ENCODE assay signal across 24 cellular contexts in genomic region chr16:24113115-24113745, GRCh38.
DNase-seq lines count a peak whose midpoint lies in the region; ATAC-seq and TF ChIP-seq lines count a peak whose summit lies in the region.
"Had no signal": no experiment of that assay in that cellular context is flagged by ENCODE, and none has a peak within 500 bp of the region (broad histone marks: within the 10 kb centered on the region; RNA-seq: fewer than 3 reads in every experiment).

No MANE protein-coding gene starts in this region.

- POLR2A ChIA-PET in naive thymus-derived CD8-positive, alpha-beta T cell (lab: Charles Lee): no interaction called here

- peak overlapping the region; percentile 34 for H3K27ac Mint-ChIP-seq in activated CD4-positive, alpha-beta T cell treated with anti-CD3 and anti-CD28 coated beads, Interleukin-2, amount 10 ng/mL, durations not matched to agents 24 days and 14 days
- H3K27ac Mint-ChIP-seq in H9: peak overlapping the region; percentile 7 to 49 (median 25); a peak in 4 of 7 replicates
- H3K27ac Mint-ChIP-seq in activated T-helper 2 cell treated with anti-CD3 and anti-CD28 coated beads, Interferon-gamma antibody, Interleukin-2, Interleukin-4, amounts not matched to agents 10 μg/mL and 5 μg/mL and 100 μg/mL, durations not matched to agents 14 hours and 24 hours and 36 hours: peak overlapping the region; percentile 18
- H3K27ac Mint-ChIP-seq in naive thymus-derived CD8-positive, alpha-beta T cell: peak overlapping the region in 6 of 10 donors; percentile 12 to 70 (median 22)
- H3K27ac Mint-ChIP-seq: CD4-positive, CD25-positive, alpha-beta regulatory T cell; HFFc6 had no signal

- H3K9me3 ChIP-seq in H9 (ENCODE audit: control insufficient read depth, low read depth, low read length) (no peaks in the 10 kb centered on the region), lower lobe of right lung (no peaks in the 10 kb centered on the region)

- no peaks in the 10 kb centered on the region for H3K23me2 ChIP-seq in H9 (ENCODE audit: insufficient read length, low read depth, low read length, poor library complexity, severe bottlenecking)

- H3K4me1 ChIP-seq in H9 (ENCODE audit: insufficient read depth, low read length): peaks cover 9% of the 10 kb centered on the region
- no peaks in the 10 kb centered on the region for H3K4me1 ChIP-seq in lower lobe of right lung

- H3K27ac ChIP-seq in H9 (ENCODE audit: insufficient read length, low read depth, low read length) (no peak overlapping the region), lower lobe of right lung (no peak overlapping the region)

- no peaks in the 10 kb centered on the region for H3K79me2 ChIP-seq in H9 (ENCODE audit: insufficient read depth, low read length)

- intact Hi-C loops in activated CD4-positive, alpha-beta T cell treated with anti-CD3 and anti-CD28 coated beads, Interleukin-2, amount 10 ng/mL, durations not matched to agents 24 days and 14 days (cut with micrococcal nuclease): no loop called here
- intact Hi-C loops in activated T-helper 2 cell treated with anti-CD3 and anti-CD28 coated beads, Interferon-gamma antibody, Interleukin-2, Interleukin-4, amounts not matched to agents 10 μg/mL and 5 μg/mL and 100 μg/mL, durations not matched to agents 14 hours and 24 hours and 36 hours (cut with micrococcal nuclease): no loop called here
- intact Hi-C loops in lower lobe of right lung (cut with DNase I): no loop called here

- no peak overlapping the region for H2BK15ac ChIP-seq in H9 (ENCODE audit: low read depth, low read length)

- H2BK5ac ChIP-seq in H9 (ENCODE audit: insufficient read length, low read length): no peak overlapping the region

- no peak for TF ChIP-seq POLR2A in erythroblast (IDR thresholded peaks at IDR 0.05; ENCODE audit: low read length)

- no peak overlapping the region for H3K14ac ChIP-seq in H9 (ENCODE audit: insufficient read depth, low read length)

- TF ChIP-seq CTCF in H9 (conservative IDR thresholded peaks at IDR 0.05) (no peak), lower lobe of right lung (IDR thresholded peaks at IDR 0.05) (no peak)

- H3K27me3 ChIP-seq in H9 (ENCODE audit: insufficient read depth, low read length) (no peaks in the 10 kb centered on the region), lower lobe of right lung (ENCODE audit: low read depth) (no peaks in the 10 kb centered on the region)

- H3K4me1 Mint-ChIP-seq in activated CD4-positive, alpha-beta T cell treated with anti-CD3 and anti-CD28 coated beads, Interleukin-2, amount 10 ng/mL, durations not matched to agents 24 days and 14 days: no peaks in the 10 kb centered on the region
- H3K4me1 Mint-ChIP-seq in H9: peaks cover 27 to 33% of the 10 kb centered on the region in 2 experiments
- H3K4me1 Mint-ChIP-seq in activated T-helper 2 cell treated with anti-CD3 and anti-CD28 coated beads, Interferon-gamma antibody, Interleukin-2, Interleukin-4, amounts not matched to agents 10 μg/mL and 5 μg/mL and 100 μg/mL, durations not matched to agents 14 hours and 24 hours and 36 hours (ENCODE audit: low read depth): no peaks in the 10 kb centered on the region
- H3K4me1 Mint-ChIP-seq in naive thymus-derived CD8-positive, alpha-beta T cell: peaks cover 0 to 12% (median 2%) of the 10 kb centered on the region in 4 donors

- no peak overlapping the region for H2BK120ac ChIP-seq in H9 (ENCODE audit: low read depth, low read length, poor library complexity, severe bottlenecking)

- H4K5ac ChIP-seq in H9 (ENCODE audit: insufficient read length, low read depth, low read length): no peak overlapping the region

- H3K4me3 Mint-ChIP-seq in activated CD4-positive, alpha-beta T cell treated with anti-CD3 and anti-CD28 coated beads, Interleukin-2, amount 10 ng/mL, durations not matched to agents 24 days and 14 days: no peak overlapping the region
- H3K4me3 Mint-ChIP-seq in H9: no peak overlapping the region
- no peak overlapping the region for H3K4me3 Mint-ChIP-seq in activated T-helper 2 cell treated with anti-CD3 and anti-CD28 coated beads, Interferon-gamma antibody, Interleukin-2, Interleukin-4, amounts not matched to agents 10 μg/mL and 5 μg/mL and 100 μg/mL, durations not matched to agents 14 hours and 24 hours and 36 hours (ENCODE audit: low read depth)
- H3K4me3 Mint-ChIP-seq in naive thymus-derived CD8-positive, alpha-beta T cell: no peak overlapping the region
- H3K4me3 Mint-ChIP-seq: CD4-positive, CD25-positive, alpha-beta regulatory T cell; HFFc6 had no signal

- no peak for DNase-seq in activated CD4-positive, alpha-beta T cell treated with anti-CD3 and anti-CD28 coated beads, Interleukin-2, amount 10 ng/mL, durations not matched to agents 24 days and 14 days
- no peak for DNase-seq in activated CD4-positive, alpha-beta T cell treated with anti-CD3 and anti-CD28 coated beads, Interleukin-2, amount 50 U/mL, for 4 hours
- DNase-seq in H9 (no peak), erythroblast (lab: John Stamatoyannopoulos, UW) (no peak), NCI-H2107 (lab: John Stamatoyannopoulos, UW) (no peak), lower lobe of right lung (no peak)
- DNase-seq in activated T-helper 2 cell treated with anti-CD3 and anti-CD28 coated beads, Interferon-gamma antibody, Interleukin-2, Interleukin-4, amounts not matched to agents 10 μg/mL and 5 μg/mL and 100 μg/mL, durations not matched to agents 14 hours and 24 hours and 36 hours (ENCODE audit: low spot score): no peak
- DNase-seq in naive thymus-derived CD8-positive, alpha-beta T cell: no peak
- DNase-seq: 8988T; ACHN; CD4-positive, CD25-positive, alpha-beta regulatory T cell; DMS153; DND-41; H7; HFFc6; IMR-90; Karpas-422; NCI-H1092 treated with DMSO at 0.1 percent for 48 hours; NCI-H1436; NCI-H1930; NCI-H446; NCI-H524 treated with DMSO at 0.1 percent for 48 hours; NCI-H774 had no signal

- no peaks in the 10 kb centered on the region for H3K27me3 Mint-ChIP-seq in activated CD4-positive, alpha-beta T cell treated with anti-CD3 and anti-CD28 coated beads, Interleukin-2, amount 10 ng/mL, durations not matched to agents 24 days and 14 days
- H3K27me3 Mint-ChIP-seq in H9 (ENCODE audit: low read depth): no peaks in the 10 kb centered on the region
- H3K27me3 Mint-ChIP-seq in activated T-helper 2 cell treated with anti-CD3 and anti-CD28 coated beads, Interferon-gamma antibody, Interleukin-2, Interleukin-4, amounts not matched to agents 10 μg/mL and 5 μg/mL and 100 μg/mL, durations not matched to agents 14 hours and 24 hours and 36 hours (ENCODE audit: low read depth): no peaks in the 10 kb centered on the region
- no peaks in the 10 kb centered on the region for H3K27me3 Mint-ChIP-seq in naive thymus-derived CD8-positive, alpha-beta T cell
- H3K27me3 Mint-ChIP-seq: CD4-positive, CD25-positive, alpha-beta regulatory T cell had no signal

- no peak overlapping the region for H4K8ac ChIP-seq in H9 (replicated peaks; ENCODE audit: insufficient read length, low read depth, low read length)

- no peaks in the 10 kb centered on the region for H3K79me1 ChIP-seq in H9 (ENCODE audit: insufficient read depth, low read depth, low read length, poor library complexity, severe bottlenecking)

- H4K91ac ChIP-seq in H9 (ENCODE audit: insufficient read length, low read depth, low read length): no peak overlapping the region

- H3K56ac ChIP-seq in H9 (ENCODE audit: insufficient read length, low read depth, low read length): no peak overlapping the region

- no peak overlapping the region for H3K9ac ChIP-seq in H9 (ENCODE audit: extremely low read depth, insufficient read length, low read length)

- H3K36me3 Mint-ChIP-seq in activated CD4-positive, alpha-beta T cell treated with anti-CD3 and anti-CD28 coated beads, Interleukin-2, amount 10 ng/mL, durations not matched to agents 24 days and 14 days (ENCODE audit: low read depth): peaks cover 4% of the 10 kb centered on the region
- peaks cover 0 to 4% (median 2%) of the 10 kb centered on the region in 3 experiments; a peak in 2 of 7 replicates for H3K36me3 Mint-ChIP-seq in H9 (ENCODE audit: insufficient read depth in 1 of 3, low read depth in 3 of 3)
- peaks cover 8% of the 10 kb centered on the region for H3K36me3 Mint-ChIP-seq in activated T-helper 2 cell treated with anti-CD3 and anti-CD28 coated beads, Interferon-gamma antibody, Interleukin-2, Interleukin-4, amounts not matched to agents 10 μg/mL and 5 μg/mL and 100 μg/mL, durations not matched to agents 14 hours and 24 hours and 36 hours (ENCODE audit: low read depth)
- peaks cover 10 to 62% (median 44%) of the 10 kb centered on the region in 3 donors for H3K36me3 Mint-ChIP-seq in naive thymus-derived CD8-positive, alpha-beta T cell

- no peak overlapping the region for H2BK20ac ChIP-seq in H9 (ENCODE audit: low read depth, low read length, poor library complexity, severe bottlenecking)

- H2BK12ac ChIP-seq in H9 (ENCODE audit: insufficient read length, low read depth, low read length): no peak overlapping the region

- WGBS in H9 (ENCODE audit: extremely low coverage, insufficient read length, low lambda C conversion rate): no CpG with 5 or more reads among the region's 2 CpGs

- no peak overlapping the region for H3K23ac ChIP-seq in H9 (ENCODE audit: insufficient read length, low read depth, low read length)

- no peaks in the 10 kb centered on the region for H4K20me1 ChIP-seq in H9 (ENCODE audit: control insufficient read depth, insufficient read depth, insufficient read length)

- no peak overlapping the region for H2AFZ ChIP-seq in H9 (ENCODE audit: low read length)

- no peaks in the 10 kb centered on the region for H3K36me3 ChIP-seq in lower lobe of right lung

- H2AK5ac ChIP-seq in H9 (ENCODE audit: insufficient read length, low read length): no peak overlapping the region

- H3K18ac ChIP-seq in H9 (ENCODE audit: insufficient read length, low read depth, low read length): no peak overlapping the region

- no peak overlapping the region for H3T11ph ChIP-seq in H9 (ENCODE audit: low read length)

- H3K9me3 Mint-ChIP-seq in activated CD4-positive, alpha-beta T cell treated with anti-CD3 and anti-CD28 coated beads, Interleukin-2, amount 10 ng/mL, durations not matched to agents 24 days and 14 days: no peaks in the 10 kb centered on the region
- H3K9me3 Mint-ChIP-seq in H9: peaks cover 3 to 4% of the 10 kb centered on the region in 2 experiments; a peak in 2 of 5 replicates
- no peaks in the 10 kb centered on the region for H3K9me3 Mint-ChIP-seq in activated T-helper 2 cell treated with anti-CD3 and anti-CD28 coated beads, Interferon-gamma antibody, Interleukin-2, Interleukin-4, amounts not matched to agents 10 μg/mL and 5 μg/mL and 100 μg/mL, durations not matched to agents 14 hours and 24 hours and 36 hours
- peaks cover 0 to 2% (median 0%) of the 10 kb centered on the region in 9 donors for H3K9me3 Mint-ChIP-seq in naive thymus-derived CD8-positive, alpha-beta T cell

- H3K4me3 ChIP-seq in lower lobe of right lung: no peak overlapping the region

- no peak overlapping the region for H3K4me2 ChIP-seq in H9 (ENCODE audit: insufficient read depth, insufficient read length, low read length)

- no peak for ATAC-seq in naive thymus-derived CD8-positive, alpha-beta T cell
- no peak for ATAC-seq in lower lobe of right lung
- ATAC-seq: SK-N-SH treated with all-trans-retinoic acid at 6 μM for 48 hours had no signal

- H3K4ac ChIP-seq in H9 (ENCODE audit: low read depth, low read length): no peak overlapping the region
